In genomic region chr6:7171119-7171518, GRCh38 we compare ENCODE assay signal across 17 cellular contexts.
DNase-seq lines count a peak whose midpoint lies in the region; ATAC-seq, FAIRE-seq and TF ChIP-seq lines count a peak whose summit lies in the region.
"Had no signal": no experiment of that assay in that cellular context is flagged by ENCODE, and none has a peak within 500 bp of the region (broad histone marks: within the 10 kb centered on the region; RNA-seq: fewer than 3 reads in every experiment).

No MANE protein-coding gene starts in this region.

- no peaks in the 10 kb centered on the region; a peak in 1 of 8 replicates for H3K36me3 ChIP-seq in H1 (ENCODE audit: control insufficient read depth in 2 of 4, insufficient read depth in 4 of 4, low read length in 3 of 4)
- H3K36me3 ChIP-seq in trophoblast cell (ENCODE audit: control insufficient read depth in 1 of 2, insufficient read depth in 2 of 2, low read length in 2 of 2), result no peaks in the 10 kb centered on the region

- no peaks in the 10 kb centered on the region for H3K9me3 ChIP-seq in H1 (ENCODE audit: insufficient read depth in 2 of 2, low read depth in 1 of 2, low read length in 1 of 2)
- peaks cover 2% of the 10 kb centered on the region for H3K9me3 ChIP-seq in trophoblast cell (ENCODE audit: insufficient read depth, low read depth, low read length)
- H3K9me3 ChIP-seq: heart right ventricle had no signal

- no peak overlapping the region for H3K56ac ChIP-seq in H1 (replicated peaks; ENCODE audit: insufficient read length, low read depth, low read length)

- no peak for TF ChIP-seq EP300 in H1 (IDR thresholded peaks at IDR 0.05; ENCODE audit: borderline replicate concordance in 1 of 2, low read depth in 2 of 2, low read length in 2 of 2)

- H4K12ac ChIP-seq in trophoblast cell (ENCODE audit: low read depth, low read length), result no peak overlapping the region

- WGBS in H1 (ENCODE audit: extremely low coverage in 1 of 2, insufficient coverage in 1 of 2, insufficient read length in 1 of 2, insufficient replicate concordance in 2 of 2, low coverage in 1 of 2, low lambda C conversion rate in 2 of 2, missing lambda C conversion rate in 1 of 2), 2 experiments, result 88% methylated on average over 10 of the region's 10 CpGs; no CpG with 5 or more reads in 1 of the 2 experiments
- no CpG with 5 or more reads among the region's 10 CpGs for WGBS in trophoblast cell (ENCODE audit: extremely low coverage, insufficient coverage, insufficient read length)

- H3K79me2 ChIP-seq in H1 (ENCODE audit: control insufficient read depth in 1 of 2, insufficient read depth in 2 of 2, low read length in 2 of 2) (peaks cover 0 to 67% of the 10 kb centered on the region in 2 experiments; a peak in 2 of 4 replicates), trophoblast cell (ENCODE audit: control insufficient read depth, insufficient read depth, low read length, poor library complexity) (peaks cover 15% of the 10 kb centered on the region)

- H2BK12ac ChIP-seq in H1 (ENCODE audit: low read depth, low read length) (no peak overlapping the region), trophoblast cell (ENCODE audit: low read length) (no peak overlapping the region)

- no peaks in the 10 kb centered on the region for H3K27me3 Mint-ChIP-seq in IgD-negative memory B cell
- H3K27me3 Mint-ChIP-seq: activated B cell treated with CpG ODN at 0.5 μM for 24 hours had no signal

- H4K91ac ChIP-seq in H1 (replicated peaks; ENCODE audit: insufficient read length, low read length) (no peak overlapping the region), trophoblast cell (ENCODE audit: low read depth, low read length) (no peak overlapping the region)

- H2BK15ac ChIP-seq in H1 (ENCODE audit: low read length), result peak overlapping the region; percentile 61; the same call in 1 of the 2 replicates

- H2BK5ac ChIP-seq in H1 (ENCODE audit: low read depth, low read length), result no peak overlapping the region; the same call in 1 of the 2 replicates
- H2BK5ac ChIP-seq in trophoblast cell (ENCODE audit: low read depth, low read length, poor library complexity), result no peak overlapping the region

- DNase-seq in DMS53 (lab: John Stamatoyannopoulos, UW) (peak; percentile 85), H1 (ENCODE audit: low read depth in 1 of 2, low spot score in 2 of 2) (no peak), trophoblast cell (peak; percentile 86 to 90), activated gamma-delta T cell (lab: John Stamatoyannopoulos, UW) (no peak)
- no peak for DNase-seq in stimulated activated CD4-positive, alpha-beta T cell treated with anti-CD3 and anti-CD28 coated beads, Interleukin-4, amount 100 ng/mL, for 24 hours
- DNase-seq in activated CD4-positive, alpha-beta T cell treated with anti-CD3 and anti-CD28 coated beads, Interleukin-2, amount 50 U/mL, for 1 hour, result no peak
- DNase-seq: activated B cell treated with CpG ODN at 0.5 μM for 24 hours; activated T-cell treated with anti-CD3 and anti-CD28 coated beads, Interleukin-2, amount 50 U/mL, for 4 hours; heart right ventricle; KBM-7; mesenchymal stem cell; NCI-H2029; stimulated activated CD4-positive, alpha-beta T cell treated with anti-CD3 and anti-CD28 coated beads, Interleukin-2, amount 100 ng/mL, for 24 hours; stimulated activated naive CD4-positive, alpha-beta T cell treated with Interleukin-2 at 50 U/mL for 16 hours had no signal

- H3K27ac Mint-ChIP-seq in IgD-negative memory B cell, result peak overlapping the region in 2 of 3 donors; percentile 41 to 44
- H3K27ac Mint-ChIP-seq: activated B cell treated with CpG ODN at 0.5 μM for 24 hours had no signal

- ATAC-seq in HG03439 (IDR thresholded peaks at IDR 0.05; ENCODE audit: unreplicated experiment), result no peak
- ATAC-seq: activated T-cell treated with anti-CD3 and anti-CD28 coated beads, Interleukin-2, amount 50 U/mL, for 4 hours; HCT116; heart right ventricle had no signal

- H2BK20ac ChIP-seq in H1 (ENCODE audit: low read length), result peak overlapping the region; percentile 34; the same call in 1 of the 2 replicates

- no peak overlapping the region for H3K27ac ChIP-seq in H1 (ENCODE audit: low read depth, low read length)
- H3K27ac ChIP-seq in trophoblast cell (ENCODE audit: low read depth, low read length), result no peak overlapping the region

- no peaks in the 10 kb centered on the region; the same call in 1 of the 2 replicates for H3K23me2 ChIP-seq in H1 (ENCODE audit: low read depth, low read length)

- H2AFZ ChIP-seq in H1 (ENCODE audit: low read length) (no peak overlapping the region), trophoblast cell (ENCODE audit: insufficient read depth, low read length, poor library complexity) (no peak overlapping the region)

- H3K14ac ChIP-seq in H1 (ENCODE audit: insufficient read length), result no peak overlapping the region
- no peak overlapping the region for H3K14ac ChIP-seq in trophoblast cell (ENCODE audit: low read length)

- no peak for FAIRE-seq in H1 (lab: Jason Lieb, UNC)

- no peaks in the 10 kb centered on the region for H3K27me3 ChIP-seq in H1 (replicated peaks in 1 of 4; ENCODE audit: control insufficient read depth in 3 of 4, extremely low read depth in 1 of 4, insufficient read depth in 3 of 4, low read length in 3 of 4)
- no peaks in the 10 kb centered on the region for H3K27me3 ChIP-seq in trophoblast cell (ENCODE audit: insufficient read depth, low read length)
- H3K27me3 ChIP-seq: heart right ventricle had no signal

- no peak for TF ChIP-seq CTCF in H1 (IDR thresholded peaks at IDR 0.05; ENCODE audit: control extremely low read depth in 1 of 3, insufficient read depth in 1 of 3, low read depth in 1 of 3, low read length in 3 of 3)

- peaks cover 24% of the 10 kb centered on the region for H3K79me1 ChIP-seq in H1 (ENCODE audit: low read depth, low read length)
- H3K79me1 ChIP-seq in trophoblast cell (ENCODE audit: low read length), result peaks cover 18% of the 10 kb centered on the region

- H3K4ac ChIP-seq in H1 (replicated peaks; ENCODE audit: insufficient read length, low read depth, low read length), result no peak overlapping the region
- peak overlapping the region; percentile 7 for H3K4ac ChIP-seq in trophoblast cell (ENCODE audit: low read depth, low read length)

- H4K8ac ChIP-seq in H1 (ENCODE audit: extremely low read depth, insufficient read depth, low read length), result no peak overlapping the region
- no peak overlapping the region for H4K8ac ChIP-seq in trophoblast cell (ENCODE audit: low read depth, low read length)

- H3K9ac ChIP-seq in H1 (replicated peaks in 1 of 4; ENCODE audit: extremely low read depth in 1 of 4, low read depth in 3 of 4, low read length in 3 of 4), result no peak overlapping the region
- no peak overlapping the region for H3K9ac ChIP-seq in trophoblast cell (ENCODE audit: low read length)

- H3K4me3 ChIP-seq in H1 (ENCODE audit: extremely low read depth in 1 of 4, insufficient read depth in 2 of 4, low read depth in 3 of 4, low read length in 4 of 4), result no peak overlapping the region
- no peak overlapping the region for H3K4me3 ChIP-seq in trophoblast cell (ENCODE audit: low read depth, low read length)
- H3K4me3 ChIP-seq: heart right ventricle had no signal

- H3K23ac ChIP-seq in H1 (ENCODE audit: insufficient read length), result no peak overlapping the region
- H3K23ac ChIP-seq in trophoblast cell (ENCODE audit: low read length), result no peak overlapping the region

- H3K9me3 Mint-ChIP-seq in IgD-negative memory B cell, result no peaks in the 10 kb centered on the region
- H3K9me3 Mint-ChIP-seq: activated B cell treated with CpG ODN at 0.5 μM for 24 hours; activated T-cell treated with anti-CD3 and anti-CD28 coated beads, Interleukin-2, amount 50 U/mL, for 4 hours had no signal

- peaks cover 42 to 53% (median 50%) of the 10 kb centered on the region in 3 donors for H3K4me1 Mint-ChIP-seq in IgD-negative memory B cell

- no peak overlapping the region for H3K4me2 ChIP-seq in H1 (ENCODE audit: insufficient read depth in 1 of 2, low read depth in 2 of 2, low read length in 2 of 2)
- no peak overlapping the region for H3K4me2 ChIP-seq in trophoblast cell (ENCODE audit: low read length)

- H3K4me3 Mint-ChIP-seq in IgD-negative memory B cell, result peak overlapping the region in 2 of 4 donors; percentile 43 to 67
- H3K4me3 Mint-ChIP-seq: activated B cell treated with CpG ODN at 0.5 μM for 24 hours; activated T-cell treated with anti-CD3 and anti-CD28 coated beads, Interleukin-2, amount 50 U/mL, for 4 hours had no signal

- POLR2A ChIA-PET in H1 (lab: Charles Lee; ENCODE audit: partially characterized antibody), result interaction anchor here (1.6 kb wide), 1 partner anchor 9 kb away, joined by 6 read pairs; no protein-coding TSS in a partner anchor

- CTCF ChIA-PET in H1 (lab: Charles Lee; ENCODE audit: partially characterized antibody), result interaction anchor here (0.6 kb wide), 1 partner anchor 20 kb away, joined by 3 read pairs; no protein-coding TSS in a partner anchor

- H3K18ac ChIP-seq in H1 (ENCODE audit: extremely low read depth, low read length) (peak overlapping the region; percentile 32; the same call in 1 of the 2 replicates), trophoblast cell (ENCODE audit: low read length) (no peak overlapping the region)

- TF ChIP-seq POLR2A in H1 (IDR thresholded peaks at IDR 0.05; ENCODE audit: control extremely low read depth in 1 of 2, low read depth in 2 of 2, low read length in 2 of 2), result no peak

- H2BK120ac ChIP-seq in H1 (replicated peaks; ENCODE audit: low read depth, low read length), result no peak overlapping the region
- no peak overlapping the region for H2BK120ac ChIP-seq in trophoblast cell (ENCODE audit: insufficient read depth, low read length, poor library complexity)

- no peak for TF ChIP-seq RAD21 in H1 (IDR thresholded peaks at IDR 0.05 in 1 of 2, conservative IDR thresholded peaks at IDR 0.05 in 1 of 2; ENCODE audit: low read depth in 2 of 2, low read length in 2 of 2)

- H4K5ac ChIP-seq in H1 (ENCODE audit: insufficient read length, low read depth, low read length), result no peak overlapping the region

- H2AK5ac ChIP-seq in H1 (ENCODE audit: low read depth, low read length), result 0 out of 2 replicates have a peak overlapping the region, but pooled peaks have one; percentile 40
- no peak overlapping the region for H2AK5ac ChIP-seq in trophoblast cell (ENCODE audit: low read length)

- peaks cover 2% of the 10 kb centered on the region for H3K36me3 Mint-ChIP-seq in IgD-negative memory B cell

- peaks cover 0 to 27% (median 25%) of the 10 kb centered on the region in 4 experiments for H3K4me1 ChIP-seq in H1 (replicated peaks in 1 of 4; ENCODE audit: control insufficient read depth in 3 of 4, insufficient read depth in 4 of 4, low read length in 3 of 4)
- peaks cover 33 to 55% of the 10 kb centered on the region in 2 experiments for H3K4me1 ChIP-seq in trophoblast cell (ENCODE audit: control insufficient read depth in 1 of 2, insufficient read depth in 2 of 2, low read length in 2 of 2)

- H4K20me1 ChIP-seq in H1 (replicated peaks in 1 of 2; ENCODE audit: control insufficient read depth in 1 of 2, insufficient read depth in 2 of 2, low read length in 2 of 2), result peaks cover 2 to 6% of the 10 kb centered on the region in 2 experiments

TF ChIP-seq in H1, 55 proteins besides CTCF, POLR2A, EP300 and RAD21 (continues in another document):
- TF ChIP-seq NRF1 (IDR thresholded peaks at IDR 0.05; ENCODE audit: low read depth, low read length) (no peak), SIRT6 (IDR thresholded peaks at IDR 0.05; ENCODE audit: low read length) (no peak), TAF7 (optimal IDR thresholded peaks at IDR 0.05; ENCODE audit: borderline replicate concordance, low read depth, low read length) (no peak), SP2 (IDR thresholded peaks at IDR 0.05; ENCODE audit: low read length) (no peak), FOSL1 (IDR thresholded peaks at IDR 0.05; ENCODE audit: insufficient read depth, low read depth, low read length) (no peak)

Comparison
In these comparisons a context has a peak if more than half of its experiments do, and no peak if none do; other contexts are left out.
1. DNase-seq: peak in DMS53 (single experiment) and trophoblast cell (2 of 2); none in H1 (0 of 2), stimulated activated CD4-positive, alpha-beta T cell treated with anti-CD3 and anti-CD28 coated beads, Interleukin-4, amount 100 ng/mL, for 24 hours (single experiment), activated gamma-delta T cell (single experiment) and activated CD4-positive, alpha-beta T cell treated with anti-CD3 and anti-CD28 coated beads, Interleukin-2, amount 50 U/mL, for 1 hour (single experiment).